In genomic region chr1:55040953-55041494, GRCh38 we compare ENCODE assay signal across 1 cellular context.
TF ChIP-seq lines count a peak whose summit lies in the region.

No MANE protein-coding gene starts in this region.

TF ChIP-seq in IMR-90, 13 proteins besides CTCF, POLR2A, EP300 and RAD21:
- TF ChIP-seq RCOR1 (IDR thresholded peaks at IDR 0.05; ENCODE audit: insufficient replicate concordance, low read length) (no peak), SMC3 (IDR thresholded peaks at IDR 0.05; ENCODE audit: low read depth, low read length) (no peak), RFX5 (IDR thresholded peaks at IDR 0.05; ENCODE audit: low read depth, low read length) (no peak), ELK1 (IDR thresholded peaks at IDR 0.05; ENCODE audit: borderline replicate concordance, low read depth, low read length) (no peak), USF2 (IDR thresholded peaks at IDR 0.05; ENCODE audit: low read depth, low read length) (no peak), BHLHE40 (IDR thresholded peaks at IDR 0.05; ENCODE audit: low read depth, low read length) (no peak), CEBPB (IDR thresholded peaks at IDR 0.05; ENCODE audit: low read depth, low read length) (no peak), FOS (IDR thresholded peaks at IDR 0.05; ENCODE audit: low read depth, low read length) (no peak), MAZ (IDR thresholded peaks at IDR 0.05; ENCODE audit: borderline replicate concordance, low read depth, low read length) (no peak), NFE2L2 (IDR thresholded peaks at IDR 0.05; ENCODE audit: low read depth, low read length) (no peak), MAFK (IDR thresholded peaks at IDR 0.05; ENCODE audit: low read depth, low read length) (no peak)
